30 cellular contexts compared by ENCODE assay signal in the genomic region with DNA sequence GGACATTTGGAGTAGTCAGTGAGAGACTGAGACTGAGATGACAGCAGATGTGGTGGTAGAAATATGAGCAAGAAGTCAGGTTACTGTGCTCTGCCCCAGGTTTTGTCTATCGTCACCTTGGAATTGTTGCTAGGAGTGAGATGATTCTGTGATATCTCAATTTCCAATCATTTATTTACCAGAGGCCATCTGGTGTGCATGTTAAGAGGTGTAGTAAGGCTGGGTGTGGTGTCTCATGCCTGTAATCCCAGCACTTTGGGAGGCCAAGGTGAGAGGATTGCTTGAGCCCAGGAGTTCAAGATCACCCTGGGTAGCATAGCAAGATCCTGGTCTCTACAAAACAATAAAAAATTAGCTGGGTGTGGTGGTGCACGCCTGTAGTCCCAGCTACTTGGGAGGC. TPM values are rescaled to one million over a fixed set of nuclear protein-coding genes. Genes with fewer than 3 reads are reported as not detected.
"Had no signal": no experiment of that assay in that cellular context is flagged by ENCODE, and none has a peak within 500 bp of the region (broad histone marks: within the 10 kb centered on the region; RNA-seq: fewer than 3 reads in every experiment).

No MANE protein-coding gene starts in this region.

- ATAC-seq: effector memory CD8-positive, alpha-beta T cell; gastrocnemius medialis; left cardiac atrium; left lobe of liver; lower lobe of right lung; naive thymus-derived CD4-positive, alpha-beta T cell had no signal

- H3K27ac ChIP-seq: colonic mucosa, epithelial cell of prostate, esophagus squamous epithelium, gastrocnemius medialis, heart right ventricle, left ventricle myocardium inferior, lower lobe of right lung had no signal

- H3K27me3 Mint-ChIP-seq: dendritic cell treated with granulocyte-macrophage colony-stimulating factor and Interleukin-4, amounts not matched to agents 40 ng/mL and 50 ng/mL, for 4 days had no signal

- H3K4me3 ChIP-seq: colonic mucosa, esophagus squamous epithelium, gastrocnemius medialis, heart right ventricle, left ventricle myocardium inferior, lower lobe of right lung had no signal

- DNase-seq: colonic mucosa; cortex of kidney; effector CD8-positive, alpha-beta T cell; effector memory CD8-positive, alpha-beta T cell; endodermal cell; erythroblast; esophagus squamous epithelium; foreskin fibroblast; foreskin melanocyte; gastrocnemius medialis; glutamatergic neuron; head of caudate nucleus; heart right ventricle; hippocampal formation; left cardiac atrium; left ventricle myocardium inferior; lower lobe of right lung; mesenchymal stem cell; naive thymus-derived CD4-positive, alpha-beta T cell had no signal

- H3K36me3 Mint-ChIP-seq: mesothelial cell of epicardium had no signal

- H3K9me3 Mint-ChIP-seq: endodermal cell had no signal

- H3K27ac Mint-ChIP-seq: dendritic cell treated with granulocyte-macrophage colony-stimulating factor and Interleukin-4, amounts not matched to agents 40 ng/mL and 50 ng/mL, for 4 days; effector memory CD8-positive, alpha-beta T cell; endodermal cell; mesothelial cell of epicardium; naive thymus-derived CD4-positive, alpha-beta T cell had no signal

- H3K4me1 ChIP-seq: colonic mucosa, esophagus squamous epithelium, gastrocnemius medialis, heart right ventricle, left ventricle myocardium inferior, lower lobe of right lung had no signal

- H3K27me3 ChIP-seq: colonic mucosa had no signal

- H3K9me3 ChIP-seq: colonic mucosa, gastrocnemius medialis, heart right ventricle, lower lobe of right lung had no signal

- H3K36me3 ChIP-seq: colonic mucosa, esophagus squamous epithelium, gastrocnemius medialis, heart right ventricle, left ventricle myocardium inferior, lower lobe of right lung had no signal

- H3K4me1 Mint-ChIP-seq: endodermal cell; mesothelial cell of epicardium; naive thymus-derived CD4-positive, alpha-beta T cell had no signal

- H3K4me3 Mint-ChIP-seq: dendritic cell treated with granulocyte-macrophage colony-stimulating factor and Interleukin-4, amounts not matched to agents 40 ng/mL and 50 ng/mL, for 4 days; effector memory CD8-positive, alpha-beta T cell; endodermal cell; mesothelial cell of epicardium; naive thymus-derived CD4-positive, alpha-beta T cell had no signal

RNA-seq across cellular contexts. Expression of a gene that starts 38.6 kb away (rescaled TPM):
- total RNA-seq: dermis microvascular lymphatic vessel endothelial cell; endodermal cell; esophagus mucosa; esophagus squamous epithelium; gastrocnemius medialis; glomerular endothelial cell; heart right ventricle; kidney epithelial cell; left cardiac atrium; left lobe of liver; left ventricle myocardium inferior; lower leg skin; lower lobe of right lung; lung microvascular endothelial cell; mesenteric fat pad; mesothelial cell of epicardium; naive thymus-derived CD4-positive, alpha-beta T cell had no signal
